Comparison of ENCODE assay signal across 20 cellular contexts in the genomic region with DNA sequence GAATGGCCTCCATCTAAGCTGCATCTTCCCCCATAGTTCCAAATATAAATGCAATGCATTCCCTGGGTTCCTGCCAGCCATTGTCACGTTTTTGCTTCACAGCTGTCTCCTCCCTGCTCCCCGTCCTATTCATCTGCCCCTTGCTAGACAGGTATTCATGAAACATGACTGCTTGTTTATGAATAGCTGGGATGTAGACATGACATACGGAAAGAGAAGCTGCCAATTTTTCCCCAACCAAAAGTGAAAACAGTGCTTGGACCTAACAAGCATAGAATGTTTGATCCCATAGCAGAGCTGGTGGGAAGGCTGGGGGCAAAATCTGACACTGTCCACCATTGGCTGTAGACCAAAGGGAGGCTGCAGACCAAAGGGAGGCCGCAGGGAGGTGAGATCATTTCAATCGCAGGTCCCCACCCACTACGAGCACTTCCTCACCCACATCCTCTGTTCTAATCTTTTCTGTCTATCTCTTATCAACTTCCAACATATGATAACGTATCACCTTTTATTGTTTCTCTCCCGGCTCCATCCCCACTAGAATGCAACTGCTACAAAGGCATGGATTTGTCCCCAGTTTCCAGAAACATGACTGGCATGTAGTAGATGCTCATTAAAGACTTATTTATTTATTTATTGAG. TPM values are rescaled to one million over a fixed set of nuclear protein-coding genes. Genes with fewer than 3 reads are reported as not detected.
"Had no signal": no experiment of that assay in that cellular context is flagged by ENCODE, and none has a peak within 500 bp of the region (broad histone marks: within the 10 kb centered on the region; RNA-seq: fewer than 3 reads in every experiment).

No MANE protein-coding gene starts in this region.

- H3K4me3 ChIP-seq: smooth muscle cell, suprapubic skin, upper lobe of left lung had no signal

- H3K27ac ChIP-seq: suprapubic skin, upper lobe of left lung had no signal

- H3K9me3 ChIP-seq: suprapubic skin, upper lobe of left lung had no signal

- ATAC-seq: activated CD8-positive, alpha-beta T cell treated with anti-CD3 and anti-CD28 coated beads, Interleukin-2, amount 10 ng/mL, durations not matched to agents 7 days and 5 days; activated T-cell treated with anti-CD3 and anti-CD28 coated beads, Interleukin-2, amount 50 U/mL, for 72 hours; effector memory CD8-positive, alpha-beta T cell; natural killer cell treated with Interleukin-12 subunit alpha and Interleukin-12 subunit beta and Interleukin-15 and Interleukin-18, amount 100 ng/mL, for 72 hours; right cardiac atrium; WTC11 had no signal

- DNase-seq: activated CD4-positive, alpha-beta T cell treated with anti-CD3 and anti-CD28 coated beads for 4 hours; activated CD8-positive, alpha-beta memory T cell treated with anti-CD3 and anti-CD28 coated beads, Interleukin-2, amount 50 U/mL, for 4 hours; activated gamma-delta T cell treated with Interleukin-2 at 50 U/mL for 16 hours; amniotic stem cell; central memory CD4-positive, alpha-beta T cell; cortex of kidney; effector memory CD8-positive, alpha-beta T cell; occipital lobe; right cardiac atrium; stimulated activated CD4-positive, alpha-beta T cell treated with anti-CD3 and anti-CD28 coated beads, Interleukin-4, amount 100 ng/mL, for 4 hours; stimulated activated CD8-positive, alpha-beta memory T cell treated with anti-CD3 and anti-CD28 coated beads, Interleukin-4, amount 100 ng/mL, for 48 hours; upper lobe of left lung had no signal

- H3K27me3 ChIP-seq: suprapubic skin, upper lobe of left lung had no signal

- H3K4me2 ChIP-seq: smooth muscle cell had no signal

- H3K36me3 ChIP-seq: suprapubic skin, upper lobe of left lung had no signal

- FAIRE-seq: islet of Langerhans had no signal

- H3K4me1 ChIP-seq: suprapubic skin, upper lobe of left lung had no signal

RNA-seq across cellular contexts. Expression of a gene that starts 8.5 kb away (rescaled TPM):
- total RNA-seq: activated CD8-positive, alpha-beta T cell treated with anti-CD3 and anti-CD28 coated beads, Interleukin-2, amount 10 ng/mL, durations not matched to agents 7 days and 5 days; activated T-cell treated with anti-CD3 and anti-CD28 coated beads, Interleukin-2, amount 50 U/mL, for 72 hours; natural killer cell treated with Interleukin-12 subunit alpha and Interleukin-12 subunit beta and Interleukin-15 and Interleukin-18, amount 100 ng/mL, for 72 hours; T-helper 2 cell treated with Interferon-gamma antibody and Interleukin-4, amounts not matched to agents 100 ng/mL and 5 ng/mL, for 36 hours had no signal
